In genomic region chr3:49378249-49378899, GRCh38 we compare ENCODE assay signal across 9 cellular contexts. TPM values are rescaled to one million over a fixed set of nuclear protein-coding genes. Genes with fewer than 3 reads are reported as not detected.
A peak's percentile ranks its signal among the peaks of the same experiment; 100 is the strongest.
DNase-seq lines count a peak whose midpoint lies in the region; ATAC-seq and TF ChIP-seq lines count a peak whose summit lies in the region.
"Had no signal": no experiment of that assay in that cellular context is flagged by ENCODE, and none has a peak within 500 bp of the region (broad histone marks: within the 10 kb centered on the region; RNA-seq: fewer than 3 reads in every experiment).

No MANE protein-coding gene starts in this region.

- H3K27ac Mint-ChIP-seq in T-helper 1 cell treated with Interleukin-12 subunit alpha and Interleukin-12 subunit beta and Interleukin-4 antibody, amounts not matched to agents 30 μg/mL and 1 μg/mL, for 36 hours = peak overlapping the region; percentile 66
- peak overlapping the region; percentile 38 for H3K27ac Mint-ChIP-seq in activated T-helper 2 cell treated with anti-CD3 and anti-CD28 coated beads, Interferon-gamma antibody, Interleukin-2, Interleukin-4, amounts not matched to agents 10 μg/mL and 5 μg/mL and 100 μg/mL, durations not matched to agents 14 hours and 24 hours and 36 hours

- no peak overlapping the region for H3K4me3 Mint-ChIP-seq in T-helper 1 cell treated with Interleukin-12 subunit alpha and Interleukin-12 subunit beta and Interleukin-4 antibody, amounts not matched to agents 30 μg/mL and 1 μg/mL, for 36 hours
- H3K4me3 Mint-ChIP-seq in activated T-helper 2 cell treated with anti-CD3 and anti-CD28 coated beads, Interferon-gamma antibody, Interleukin-2, Interleukin-4, amounts not matched to agents 10 μg/mL and 5 μg/mL and 100 μg/mL, durations not matched to agents 14 hours and 24 hours and 36 hours (ENCODE audit: low read depth) = no peak overlapping the region

- peaks cover 23% of the 10 kb centered on the region for H3K36me3 ChIP-seq in right atrium auricular region
- H3K36me3 ChIP-seq in suprapubic skin = peaks cover 19% of the 10 kb centered on the region

- no peak for TF ChIP-seq EP300 in suprapubic skin (IDR thresholded peaks at IDR 0.05)

- no peak for TF ChIP-seq POLR2A in suprapubic skin (IDR thresholded peaks at IDR 0.05)

- H3K9me3 ChIP-seq in right atrium auricular region (no peaks in the 10 kb centered on the region), suprapubic skin (no peaks in the 10 kb centered on the region)
- H3K9me3 ChIP-seq: ascending aorta had no signal

- no peaks in the 10 kb centered on the region for H3K27me3 Mint-ChIP-seq in T-helper 1 cell treated with Interleukin-12 subunit alpha and Interleukin-12 subunit beta and Interleukin-4 antibody, amounts not matched to agents 30 μg/mL and 1 μg/mL, for 36 hours (ENCODE audit: low read depth)
- H3K27me3 Mint-ChIP-seq in activated T-helper 2 cell treated with anti-CD3 and anti-CD28 coated beads, Interferon-gamma antibody, Interleukin-2, Interleukin-4, amounts not matched to agents 10 μg/mL and 5 μg/mL and 100 μg/mL, durations not matched to agents 14 hours and 24 hours and 36 hours (ENCODE audit: low read depth) = no peaks in the 10 kb centered on the region

- H3K4me3 ChIP-seq in right atrium auricular region = no peak overlapping the region
- no peak overlapping the region for H3K4me3 ChIP-seq in suprapubic skin
- H3K4me3 ChIP-seq: ascending aorta had no signal

- 48% methylated on average over 11 of the region's 11 CpGs for WGBS in suprapubic skin

- H3K27me3 ChIP-seq in right atrium auricular region (no peaks in the 10 kb centered on the region), suprapubic skin (no peaks in the 10 kb centered on the region)
- H3K27me3 ChIP-seq: ascending aorta had no signal

- peaks cover 31% of the 10 kb centered on the region for H3K36me3 Mint-ChIP-seq in T-helper 1 cell treated with Interleukin-12 subunit alpha and Interleukin-12 subunit beta and Interleukin-4 antibody, amounts not matched to agents 30 μg/mL and 1 μg/mL, for 36 hours (ENCODE audit: low read depth)
- peaks cover 44% of the 10 kb centered on the region for H3K36me3 Mint-ChIP-seq in activated T-helper 2 cell treated with anti-CD3 and anti-CD28 coated beads, Interferon-gamma antibody, Interleukin-2, Interleukin-4, amounts not matched to agents 10 μg/mL and 5 μg/mL and 100 μg/mL, durations not matched to agents 14 hours and 24 hours and 36 hours (ENCODE audit: low read depth)

- peaks cover 30% of the 10 kb centered on the region for H3K4me1 Mint-ChIP-seq in T-helper 1 cell treated with Interleukin-12 subunit alpha and Interleukin-12 subunit beta and Interleukin-4 antibody, amounts not matched to agents 30 μg/mL and 1 μg/mL, for 36 hours (ENCODE audit: low read depth)
- H3K4me1 Mint-ChIP-seq in activated T-helper 2 cell treated with anti-CD3 and anti-CD28 coated beads, Interferon-gamma antibody, Interleukin-2, Interleukin-4, amounts not matched to agents 10 μg/mL and 5 μg/mL and 100 μg/mL, durations not matched to agents 14 hours and 24 hours and 36 hours (ENCODE audit: low read depth) = peaks cover 20% of the 10 kb centered on the region

- ATAC-seq in HG03520 (IDR thresholded peaks at IDR 0.05; ENCODE audit: unreplicated experiment) = no peak
- ATAC-seq in GM18873 (IDR thresholded peaks at IDR 0.05; ENCODE audit: low FRiP score, unreplicated experiment) = no peak

- H3K4me1 ChIP-seq in right atrium auricular region (no peaks in the 10 kb centered on the region), suprapubic skin (peaks cover 24% of the 10 kb centered on the region)

- H3K9me3 Mint-ChIP-seq in T-helper 1 cell treated with Interleukin-12 subunit alpha and Interleukin-12 subunit beta and Interleukin-4 antibody, amounts not matched to agents 30 μg/mL and 1 μg/mL, for 36 hours = no peaks in the 10 kb centered on the region
- no peaks in the 10 kb centered on the region for H3K9me3 Mint-ChIP-seq in activated T-helper 2 cell treated with anti-CD3 and anti-CD28 coated beads, Interferon-gamma antibody, Interleukin-2, Interleukin-4, amounts not matched to agents 10 μg/mL and 5 μg/mL and 100 μg/mL, durations not matched to agents 14 hours and 24 hours and 36 hours

- intact Hi-C loops in activated T-helper 2 cell treated with anti-CD3 and anti-CD28 coated beads, Interferon-gamma antibody, Interleukin-2, Interleukin-4, amounts not matched to agents 10 μg/mL and 5 μg/mL and 100 μg/mL, durations not matched to agents 14 hours and 24 hours and 36 hours (cut with micrococcal nuclease) = no loop called here

- H3K27ac ChIP-seq in right atrium auricular region = peak overlapping the region in 1 of 2 donors; percentile 39
- peak overlapping the region; percentile 22 for H3K27ac ChIP-seq in suprapubic skin

- no peak for DNase-seq in T-helper 1 cell
- no peak for DNase-seq in activated T-helper 2 cell treated with anti-CD3 and anti-CD28 coated beads, Interferon-gamma antibody, Interleukin-2, Interleukin-4, amounts not matched to agents 10 μg/mL and 5 μg/mL and 100 μg/mL, durations not matched to agents 14 hours and 24 hours and 36 hours (ENCODE audit: low spot score)
- DNase-seq in right atrium auricular region (ENCODE audit: low spot score) = peak; percentile 68
- DNase-seq in suprapubic skin (ENCODE audit: low spot score in 2 of 2) = peak in 1 of 2 donors; percentile 69
- no peak for DNase-seq in NCI-H2171 treated with DMSO at 0.1 percent for 48 hours (lab: John Stamatoyannopoulos, UW)

- TF ChIP-seq CTCF in right atrium auricular region (IDR thresholded peaks at IDR 0.05) (no peak), suprapubic skin (IDR thresholded peaks at IDR 0.05) (no peak)

RNA-seq across cellular contexts. Expression of gene GPX1, which starts 20.2 kb away (rescaled TPM):
- total RNA-seq in activated T-helper 2 cell treated with anti-CD3 and anti-CD28 coated beads, Interferon-gamma antibody, Interleukin-2, Interleukin-4, amounts not matched to agents 10 μg/mL and 5 μg/mL and 100 μg/mL, durations not matched to agents 14 hours and 24 hours and 36 hours = 168 and 173 TPM in 2 replicates
- total RNA-seq in right atrium auricular region (100 to 1,000 TPM; 121 to 276 TPM), suprapubic skin (100 to 1,000 TPM; 115 to 130 (median 122) TPM)

RNA-seq across cellular contexts. Expression of gene RHOA, which starts 33.4 kb away (rescaled TPM):
- total RNA-seq in activated T-helper 2 cell treated with anti-CD3 and anti-CD28 coated beads, Interferon-gamma antibody, Interleukin-2, Interleukin-4, amounts not matched to agents 10 μg/mL and 5 μg/mL and 100 μg/mL, durations not matched to agents 14 hours and 24 hours and 36 hours = 425 and 428 TPM in 2 replicates
- 100 to 1,000 TPM; 292 to 304 TPM for total RNA-seq in right atrium auricular region
- 100 to 1,000 TPM; 315 to 373 (median 341) TPM for total RNA-seq in suprapubic skin

RNA-seq across cellular contexts. Expression of gene TCTA, which starts 33.8 kb away (rescaled TPM):
- total RNA-seq in activated T-helper 2 cell treated with anti-CD3 and anti-CD28 coated beads, Interferon-gamma antibody, Interleukin-2, Interleukin-4, amounts not matched to agents 10 μg/mL and 5 μg/mL and 100 μg/mL, durations not matched to agents 14 hours and 24 hours and 36 hours = 18.9 and 19.4 TPM in 2 replicates
- total RNA-seq in right atrium auricular region (10 to 100 TPM; 13.9 to 23.1 TPM), suprapubic skin (10 to 100 TPM; 10.8 to 25.5 (median 19.6) TPM)

RNA-seq across cellular contexts. Expression of gene USP4, which starts 38.5 kb away (rescaled TPM):
- 78.6 and 82.7 TPM in 2 replicates for total RNA-seq in activated T-helper 2 cell treated with anti-CD3 and anti-CD28 coated beads, Interferon-gamma antibody, Interleukin-2, Interleukin-4, amounts not matched to agents 10 μg/mL and 5 μg/mL and 100 μg/mL, durations not matched to agents 14 hours and 24 hours and 36 hours
- 10 to 100 TPM in 1 of 2 donors, 1 to 10 TPM in 1; 9.8 to 13.5 TPM for total RNA-seq in right atrium auricular region
- 10 to 100 TPM; 29.1 to 76.8 (median 35.5) TPM for total RNA-seq in suprapubic skin

RNA-seq across cellular contexts. Expression of gene AMT, which starts 43.9 kb away (rescaled TPM):
- 3.9 and 5.0 TPM in 2 replicates for total RNA-seq in activated T-helper 2 cell treated with anti-CD3 and anti-CD28 coated beads, Interferon-gamma antibody, Interleukin-2, Interleukin-4, amounts not matched to agents 10 μg/mL and 5 μg/mL and 100 μg/mL, durations not matched to agents 14 hours and 24 hours and 36 hours
- total RNA-seq in right atrium auricular region = 10 to 100 TPM in 1 of 2 donors, 1 to 10 TPM in 1; 6.6 to 17.6 TPM
- 10 to 100 TPM in 1 of 4 donors, 1 to 10 TPM in 3; 2.2 to 17.3 (median 5.0) TPM for total RNA-seq in suprapubic skin
- total RNA-seq: ascending aorta had no signal
